Comparison of ENCODE assay signal across 1 cellular context in genomic region chr13:98144501-98145350, GRCh38.
TF ChIP-seq lines count a peak whose summit lies in the region.

No MANE protein-coding gene starts in this region.

TF ChIP-seq in endothelial cell of umbilical vein, 7 proteins besides CTCF, POLR2A, EP300 and RAD21:
- TF ChIP-seq MYC (IDR thresholded peaks at IDR 0.05; ENCODE audit: low read depth, low read length): no peak
